18 cellular contexts compared by ENCODE assay signal in the genomic region with DNA sequence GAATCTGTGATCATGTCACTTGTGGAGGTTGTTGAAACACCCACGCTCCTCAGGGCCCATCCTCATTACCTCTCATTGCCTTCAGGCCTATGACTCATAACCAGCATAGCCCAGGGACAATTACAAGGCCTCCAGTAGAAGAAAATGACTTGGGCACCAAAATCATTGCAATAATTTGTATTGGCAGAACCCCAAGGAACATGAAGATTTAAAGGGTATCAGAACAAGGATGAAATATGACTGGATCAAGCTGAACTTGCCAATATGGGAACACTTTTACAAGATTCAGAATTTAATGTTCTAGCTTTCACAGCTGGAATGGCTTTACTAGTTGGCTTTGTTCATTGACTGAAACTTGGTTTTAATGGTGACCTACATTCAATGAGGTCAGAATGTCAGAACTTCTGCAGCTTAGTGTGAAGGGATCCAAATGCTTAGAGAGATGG.
DNase-seq lines count a peak whose midpoint lies in the region; ATAC-seq and TF ChIP-seq lines count a peak whose summit lies in the region.
"Had no signal": no experiment of that assay in that cellular context is flagged by ENCODE, and none has a peak within 500 bp of the region (broad histone marks: within the 10 kb centered on the region; RNA-seq: fewer than 3 reads in every experiment).

No MANE protein-coding gene starts in this region.

- H2AK5ac ChIP-seq in IMR-90 (ENCODE audit: low read depth, low read length), result no peak overlapping the region

- peak overlapping the region; percentile 16; the same call in 1 of the 2 replicates for H4K5ac ChIP-seq in IMR-90 (ENCODE audit: low read depth, low read length)

- H3K27me3 Mint-ChIP-seq in CD14-positive monocyte (ENCODE audit: low read depth in 3 of 3), result peaks cover 0 to 1% (median 1%) of the 10 kb centered on the region in 3 donors

- no peak overlapping the region for H3K9ac ChIP-seq in IMR-90 (ENCODE audit: low read depth, low read length)

- no peak overlapping the region for H3K18ac ChIP-seq in IMR-90 (ENCODE audit: low read depth, low read length)

- no peak for TF ChIP-seq RAD21 in IMR-90 (IDR thresholded peaks at IDR 0.05; ENCODE audit: low read length)

- H3K27me3 ChIP-seq in IMR-90 (ENCODE audit: control insufficient read depth, insufficient read depth, low read length) (no peaks in the 10 kb centered on the region), psoas muscle (ENCODE audit: insufficient read depth in 3 of 3, low read length in 2 of 3) (no peaks in the 10 kb centered on the region)

- no peaks in the 10 kb centered on the region for H3K36me3 Mint-ChIP-seq in CD14-positive monocyte
- H3K36me3 Mint-ChIP-seq: CD8-positive, alpha-beta T cell had no signal

- no peaks in the 10 kb centered on the region for H3K79me1 ChIP-seq in IMR-90 (ENCODE audit: low read depth in 1 of 2, low read length in 2 of 2)

- WGBS in IMR-90 (ENCODE audit: extremely low coverage in 2 of 2, insufficient read length in 1 of 2), 2 experiments, result no CpG with 5 or more reads among the region's 1 CpG
- WGBS in psoas muscle, 3 donors, result 78 to 88% (median 82%) methylated on average over 1 of the region's 1 CpG

- H3K27ac ChIP-seq in IMR-90 (ENCODE audit: insufficient read depth, low read length) (no peak overlapping the region), psoas muscle (no peak overlapping the region)
- H3K27ac ChIP-seq: PC-9, SK-N-MC had no signal

- no peak overlapping the region for H2BK5ac ChIP-seq in IMR-90 (ENCODE audit: low read depth, low read length, poor library complexity, severe bottlenecking)

- POLR2A ChIA-PET in IMR-90 (lab: Charles Lee; ENCODE audit: unreplicated experiment), result no interaction called here

- H3K4me3 ChIP-seq in IMR-90 (ENCODE audit: insufficient read depth, low read depth, low read length), result no peak overlapping the region
- no peak overlapping the region for H3K4me3 ChIP-seq in psoas muscle
- H3K4me3 ChIP-seq: PC-9, SK-N-MC had no signal

- peak; percentile 12 for DNase-seq in Daoy (ENCODE audit: low read depth)
- DNase-seq in IMR-90, result peak; percentile 30
- peak; percentile 55 for DNase-seq in fibroblast of the conjunctiva (ENCODE audit: low read depth)
- peak in 1 of 2 donors; percentile 20 for DNase-seq in psoas muscle
- no peak for DNase-seq in posterior vena cava (ENCODE audit: low spot score)
- DNase-seq in CD14-positive monocyte (ENCODE audit: low spot score), result no peak
- DNase-seq: ACHN; CD8-positive, alpha-beta T cell; NCI-H1436 treated with DMSO at 0.1 percent for 48 hours; NCI-H2081 treated with DMSO at 0.1 percent for 48 hours; NCI-H226; NCI-H748 treated with DMSO at 0.1 percent for 48 hours; PC-9 had no signal

- peaks cover 18% of the 10 kb centered on the region for H3K4me1 Mint-ChIP-seq in CD14-positive monocyte
- H3K4me1 Mint-ChIP-seq: B cell had no signal

- dilution Hi-C loops in IMR-90 (cut with HindIII; ENCODE audit: low sequenced_read_pairs, unreplicated experiment), result no loop called here

- H4K20me1 ChIP-seq in IMR-90 (ENCODE audit: insufficient read depth, low read length), result no peaks in the 10 kb centered on the region

- no peak overlapping the region for H3K14ac ChIP-seq in IMR-90 (replicated peaks; ENCODE audit: low read depth, low read length)

- ATAC-seq in IMR-90 (ENCODE audit: low read depth) (no peak), psoas muscle (peak in 3 of 4 donors; percentile 43 to 72 (median 53)), HG03025 (IDR thresholded peaks at IDR 0.05; ENCODE audit: low FRiP score, unreplicated experiment) (no peak), GM18858 (IDR thresholded peaks at IDR 0.05; ENCODE audit: unreplicated experiment) (no peak)
- ATAC-seq: CD8-positive, alpha-beta T cell; HCT116 had no signal

- H2BK15ac ChIP-seq in IMR-90 (ENCODE audit: low read depth, low read length), result peak overlapping the region; percentile 64; the same call in 1 of the 3 replicates

- no peak overlapping the region for H4K8ac ChIP-seq in IMR-90 (ENCODE audit: low read depth in 2 of 2, low read length in 2 of 2)

- H3K36me3 ChIP-seq in IMR-90 (ENCODE audit: control insufficient read depth, insufficient read depth, low read length), result no peaks in the 10 kb centered on the region
- H3K36me3 ChIP-seq in psoas muscle (ENCODE audit: insufficient read depth in 1 of 2, low read depth in 1 of 2), result no peaks in the 10 kb centered on the region

- intact Hi-C loops in IMR-90 (cut with micrococcal nuclease) (no loop called here), psoas muscle (cut with DNase I) (no loop called here), posterior vena cava (cut with DNase I) (no loop called here), CD14-positive monocyte (cut with micrococcal nuclease) (no loop called here)

- H3K4me2 ChIP-seq in IMR-90 (ENCODE audit: low read depth, low read length), result no peak overlapping the region
- H3K4me2 ChIP-seq: PC-9 had no signal

- TF ChIP-seq POLR2A in IMR-90 (IDR thresholded peaks at IDR 0.05; ENCODE audit: low read depth, low read length), result no peak

- no TSS peak for BruUV-seq in IMR-90 (replicated peaks; lab: Mats Ljungman, UMichigan)

- peaks cover 7% of the 10 kb centered on the region for H3K4me1 ChIP-seq in IMR-90 (ENCODE audit: control insufficient read depth, insufficient read depth, low read length)
- H3K4me1 ChIP-seq in psoas muscle, result no peaks in the 10 kb centered on the region

- H2AFZ ChIP-seq in IMR-90 (replicated peaks; ENCODE audit: low read length, poor library complexity), result no peak overlapping the region
- H2AFZ ChIP-seq: PC-9 had no signal

- H2BK120ac ChIP-seq in IMR-90 (ENCODE audit: low read depth, low read length), result no peak overlapping the region

- H4K91ac ChIP-seq in IMR-90 (ENCODE audit: insufficient read depth, low read depth, low read length), result no peak overlapping the region

- no peak overlapping the region for H2AK9ac ChIP-seq in IMR-90 (replicated peaks; ENCODE audit: low read depth, low read length, poor library complexity)

- H3K9me3 Mint-ChIP-seq in CD14-positive monocyte, result peaks cover 20 to 40% (median 37%) of the 10 kb centered on the region in 7 donors

- peaks cover 3% of the 10 kb centered on the region for H3K9me3 ChIP-seq in IMR-90 (ENCODE audit: control insufficient read depth, insufficient read depth, low read length)
- peaks cover 11% of the 10 kb centered on the region for H3K9me3 ChIP-seq in psoas muscle

- no peak overlapping the region; the same call in 1 of the 2 replicates for H2BK20ac ChIP-seq in IMR-90 (ENCODE audit: low read depth, low read length)

- H3K27ac Mint-ChIP-seq in CD14-positive monocyte, result no peak overlapping the region
- H3K27ac Mint-ChIP-seq: B cell; CD8-positive, alpha-beta T cell had no signal

- H3K23ac ChIP-seq in IMR-90 (ENCODE audit: low read depth, low read length), result no peak overlapping the region

- H3K56ac ChIP-seq in IMR-90 (ENCODE audit: extremely low read depth, insufficient read depth, low read length), result no peak overlapping the region

- H3K9me1 ChIP-seq in IMR-90 (ENCODE audit: insufficient read depth, low read length), result 0 out of 2 replicates have a peak, but pooled peaks cover 2% of the 10 kb centered on the region

- in situ Hi-C loops in IMR-90 (cut with MboI; ENCODE audit: low sequenced_read_pairs), result no loop called here

- CTCF ChIA-PET in IMR-90 (lab: Yijun Ruan, JAX), result interaction anchor here (0.7 to 1.1 kb wide), 2 partner anchors 15 to 330 kb away, joined by 3 read pairs; no protein-coding TSS in a partner anchor

- TF ChIP-seq CTCF in IMR-90 (conservative IDR thresholded peaks at IDR 0.05; ENCODE audit: low read depth, low read length), result no peak
- no peak for TF ChIP-seq CTCF in psoas muscle (IDR thresholded peaks at IDR 0.05)
- no peak for TF ChIP-seq CTCF in CD14-positive monocyte (IDR thresholded peaks at IDR 0.05)

- H3K4ac ChIP-seq in IMR-90 (ENCODE audit: low read depth, low read length), result no peak overlapping the region

- H3K4me3 Mint-ChIP-seq in CD14-positive monocyte, result no peak overlapping the region
- H3K4me3 Mint-ChIP-seq: B cell; CD8-positive, alpha-beta T cell had no signal

TF ChIP-seq in IMR-90, 13 proteins besides CTCF, POLR2A, EP300 and RAD21:
- TF ChIP-seq MXI1 (IDR thresholded peaks at IDR 0.05; ENCODE audit: borderline replicate concordance, low read depth, low read length) (no peak), ELK1 (IDR thresholded peaks at IDR 0.05; ENCODE audit: borderline replicate concordance, low read depth, low read length) (no peak), RCOR1 (IDR thresholded peaks at IDR 0.05; ENCODE audit: insufficient replicate concordance, low read length) (no peak), BHLHE40 (IDR thresholded peaks at IDR 0.05; ENCODE audit: low read depth, low read length) (no peak), MAZ (IDR thresholded peaks at IDR 0.05; ENCODE audit: borderline replicate concordance, low read depth, low read length) (no peak), RFX5 (IDR thresholded peaks at IDR 0.05; ENCODE audit: low read depth, low read length) (no peak), CEBPB (IDR thresholded peaks at IDR 0.05; ENCODE audit: low read depth, low read length) (no peak), CHD1 (IDR thresholded peaks at IDR 0.05; ENCODE audit: low read depth, low read length) (no peak), FOS (IDR thresholded peaks at IDR 0.05; ENCODE audit: low read depth, low read length) (no peak), SMC3 (IDR thresholded peaks at IDR 0.05; ENCODE audit: low read depth, low read length) (no peak), NFE2L2 (IDR thresholded peaks at IDR 0.05; ENCODE audit: low read depth, low read length) (no peak), MAFK (IDR thresholded peaks at IDR 0.05; ENCODE audit: low read depth, low read length) (no peak)
- TF ChIP-seq, protein P1, sequence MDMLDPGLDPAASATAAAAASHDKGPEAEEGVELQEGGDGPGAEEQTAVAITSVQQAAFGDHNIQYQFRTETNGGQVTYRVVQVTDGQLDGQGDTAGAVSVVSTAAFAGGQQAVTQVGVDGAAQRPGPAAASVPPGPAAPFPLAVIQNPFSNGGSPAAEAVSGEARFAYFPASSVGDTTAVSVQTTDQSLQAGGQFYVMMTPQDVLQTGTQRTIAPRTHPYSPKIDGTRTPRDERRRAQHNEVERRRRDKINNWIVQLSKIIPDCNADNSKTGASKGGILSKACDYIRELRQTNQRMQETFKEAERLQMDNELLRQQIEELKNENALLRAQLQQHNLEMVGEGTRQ (IDR thresholded peaks at IDR 0.05; ENCODE audit: low read depth, low read length), result no peak
TF ChIP-seq in IMR-90: peak in this region for 0.

Comparison
In these comparisons a context has a peak if more than half of its experiments do, and no peak if none do; other contexts are left out.
1. DNase-seq: peak in Daoy (single experiment), IMR-90 (single experiment) and fibroblast of the conjunctiva (single experiment); none in posterior vena cava (single experiment) and CD14-positive monocyte (single experiment).
2. ATAC-seq: peak in psoas muscle (3 of 4); none in IMR-90 (single experiment), HG03025 (single experiment) and GM18858 (single experiment).